ENCODE assay signal across 2 cellular contexts in the genomic region with DNA sequence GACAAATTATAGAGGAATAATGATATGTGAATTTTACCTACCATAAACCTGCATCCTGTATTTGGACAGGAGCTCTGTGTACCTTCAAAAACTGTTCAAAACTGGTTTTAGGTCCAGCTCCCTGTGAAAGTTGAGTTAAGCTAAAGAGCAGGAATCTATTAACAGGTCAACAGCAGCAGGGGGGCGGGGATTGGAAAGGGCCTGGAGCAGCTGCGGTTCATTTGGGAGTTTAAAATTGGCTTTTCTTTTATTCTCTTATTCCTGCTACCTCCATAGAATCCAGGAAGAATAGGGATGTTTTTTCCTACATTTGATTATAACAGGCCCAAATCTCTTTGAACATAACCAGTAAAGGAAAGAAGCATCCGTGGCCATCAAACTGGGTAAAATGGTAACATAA.
TF ChIP-seq lines count a peak whose summit lies in the region.

No MANE protein-coding gene starts in this region.

TF ChIP-seq in liver, 16 proteins besides CTCF, POLR2A, EP300 and RAD21:
- no peak for TF ChIP-seq NR2F2 (IDR thresholded peaks at IDR 0.05)
- TF ChIP-seq, protein P1, sequence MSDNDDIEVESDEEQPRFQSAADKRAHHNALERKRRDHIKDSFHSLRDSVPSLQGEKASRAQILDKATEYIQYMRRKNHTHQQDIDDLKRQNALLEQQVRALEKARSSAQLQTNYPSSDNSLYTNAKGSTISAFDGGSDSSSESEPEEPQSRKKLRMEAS (IDR thresholded peaks at IDR 0.05) = no peak
- no peak for TF ChIP-seq FOXA1 (IDR thresholded peaks at IDR 0.05)
- no peak for TF ChIP-seq TAF1 (conservative IDR thresholded peaks at IDR 0.05)
- no peak for TF ChIP-seq RXRA (IDR thresholded peaks at IDR 0.05)
- TF ChIP-seq, protein P2, sequence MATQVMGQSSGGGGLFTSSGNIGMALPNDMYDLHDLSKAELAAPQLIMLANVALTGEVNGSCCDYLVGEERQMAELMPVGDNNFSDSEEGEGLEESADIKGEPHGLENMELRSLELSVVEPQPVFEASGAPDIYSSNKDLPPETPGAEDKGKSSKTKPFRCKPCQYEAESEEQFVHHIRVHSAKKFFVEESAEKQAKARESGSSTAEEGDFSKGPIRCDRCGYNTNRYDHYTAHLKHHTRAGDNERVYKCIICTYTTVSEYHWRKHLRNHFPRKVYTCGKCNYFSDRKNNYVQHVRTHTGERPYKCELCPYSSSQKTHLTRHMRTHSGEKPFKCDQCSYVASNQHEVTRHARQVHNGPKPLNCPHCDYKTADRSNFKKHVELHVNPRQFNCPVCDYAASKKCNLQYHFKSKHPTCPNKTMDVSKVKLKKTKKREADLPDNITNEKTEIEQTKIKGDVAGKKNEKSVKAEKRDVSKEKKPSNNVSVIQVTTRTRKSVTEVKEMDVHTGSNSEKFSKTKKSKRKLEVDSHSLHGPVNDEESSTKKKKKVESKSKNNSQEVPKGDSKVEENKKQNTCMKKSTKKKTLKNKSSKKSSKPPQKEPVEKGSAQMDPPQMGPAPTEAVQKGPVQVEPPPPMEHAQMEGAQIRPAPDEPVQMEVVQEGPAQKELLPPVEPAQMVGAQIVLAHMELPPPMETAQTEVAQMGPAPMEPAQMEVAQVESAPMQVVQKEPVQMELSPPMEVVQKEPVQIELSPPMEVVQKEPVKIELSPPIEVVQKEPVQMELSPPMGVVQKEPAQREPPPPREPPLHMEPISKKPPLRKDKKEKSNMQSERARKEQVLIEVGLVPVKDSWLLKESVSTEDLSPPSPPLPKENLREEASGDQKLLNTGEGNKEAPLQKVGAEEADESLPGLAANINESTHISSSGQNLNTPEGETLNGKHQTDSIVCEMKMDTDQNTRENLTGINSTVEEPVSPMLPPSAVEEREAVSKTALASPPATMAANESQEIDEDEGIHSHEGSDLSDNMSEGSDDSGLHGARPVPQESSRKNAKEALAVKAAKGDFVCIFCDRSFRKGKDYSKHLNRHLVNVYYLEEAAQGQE (IDR thresholded peaks at IDR 0.05) = no peak
TF ChIP-seq in liver: peak in this region for 0.

TF ChIP-seq in HepG2, 621 proteins besides CTCF, POLR2A, EP300 and RAD21:
- no peak for TF ChIP-seq ZNF33B (CRISPR knock-in tag; IDR thresholded peaks at IDR 0.05)
- TF ChIP-seq THAP11 (CRISPR knock-in tag; IDR thresholded peaks at IDR 0.05) = no peak
- no peak for TF ChIP-seq POLR2G (IDR thresholded peaks at IDR 0.05; ENCODE audit: low read depth, low read length)
TF ChIP-seq in HepG2: peak in this region for 0.
